In the genomic region with DNA sequence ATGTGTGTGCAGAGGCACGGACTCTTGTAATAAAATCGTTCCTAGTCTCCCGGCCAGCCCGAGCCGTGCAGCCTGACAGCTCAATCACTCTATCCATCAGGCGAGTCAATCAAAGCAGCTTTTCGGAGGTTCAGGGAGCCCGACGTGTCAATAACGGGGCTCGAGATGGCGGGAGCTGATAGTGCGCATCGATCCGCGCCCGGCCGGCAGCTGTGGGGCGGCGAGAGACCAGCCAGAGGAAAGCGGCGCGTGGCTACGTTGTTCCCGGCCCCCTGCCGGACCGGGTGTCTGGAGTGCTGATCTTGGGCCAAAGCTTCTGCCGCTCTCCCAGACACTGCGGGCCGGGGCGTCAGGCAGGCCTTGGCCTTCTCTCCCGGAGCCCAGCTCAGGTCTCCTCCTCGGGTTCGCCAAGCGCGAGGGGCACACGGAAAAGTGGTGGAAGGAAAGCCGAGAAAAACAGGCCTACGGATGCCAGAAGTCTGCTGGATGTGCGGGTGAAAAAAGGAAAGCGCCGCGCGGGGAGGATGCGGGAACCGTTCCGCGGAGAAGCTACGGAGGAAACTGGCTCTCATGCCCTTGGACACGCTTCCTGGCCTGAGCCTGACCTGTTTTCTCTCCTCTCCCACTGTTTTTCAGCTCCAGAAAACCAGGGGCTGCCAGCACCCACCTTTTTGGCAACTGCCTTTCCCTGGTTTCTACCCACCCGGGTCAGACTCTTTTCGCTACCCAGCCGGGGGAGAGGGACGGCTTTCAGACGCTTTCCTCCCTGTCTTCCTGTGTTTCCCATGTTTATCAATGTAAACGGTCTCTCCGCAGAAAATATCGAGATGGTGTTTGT, we compare ENCODE assay signal across 1 cellular context.
TF ChIP-seq lines count a peak whose summit lies in the region.

No MANE protein-coding gene starts in this region.

TF ChIP-seq in GM23338, 12 proteins besides CTCF, POLR2A, EP300 and RAD21 (continued from another document):
- TF ChIP-seq, protein P1, sequence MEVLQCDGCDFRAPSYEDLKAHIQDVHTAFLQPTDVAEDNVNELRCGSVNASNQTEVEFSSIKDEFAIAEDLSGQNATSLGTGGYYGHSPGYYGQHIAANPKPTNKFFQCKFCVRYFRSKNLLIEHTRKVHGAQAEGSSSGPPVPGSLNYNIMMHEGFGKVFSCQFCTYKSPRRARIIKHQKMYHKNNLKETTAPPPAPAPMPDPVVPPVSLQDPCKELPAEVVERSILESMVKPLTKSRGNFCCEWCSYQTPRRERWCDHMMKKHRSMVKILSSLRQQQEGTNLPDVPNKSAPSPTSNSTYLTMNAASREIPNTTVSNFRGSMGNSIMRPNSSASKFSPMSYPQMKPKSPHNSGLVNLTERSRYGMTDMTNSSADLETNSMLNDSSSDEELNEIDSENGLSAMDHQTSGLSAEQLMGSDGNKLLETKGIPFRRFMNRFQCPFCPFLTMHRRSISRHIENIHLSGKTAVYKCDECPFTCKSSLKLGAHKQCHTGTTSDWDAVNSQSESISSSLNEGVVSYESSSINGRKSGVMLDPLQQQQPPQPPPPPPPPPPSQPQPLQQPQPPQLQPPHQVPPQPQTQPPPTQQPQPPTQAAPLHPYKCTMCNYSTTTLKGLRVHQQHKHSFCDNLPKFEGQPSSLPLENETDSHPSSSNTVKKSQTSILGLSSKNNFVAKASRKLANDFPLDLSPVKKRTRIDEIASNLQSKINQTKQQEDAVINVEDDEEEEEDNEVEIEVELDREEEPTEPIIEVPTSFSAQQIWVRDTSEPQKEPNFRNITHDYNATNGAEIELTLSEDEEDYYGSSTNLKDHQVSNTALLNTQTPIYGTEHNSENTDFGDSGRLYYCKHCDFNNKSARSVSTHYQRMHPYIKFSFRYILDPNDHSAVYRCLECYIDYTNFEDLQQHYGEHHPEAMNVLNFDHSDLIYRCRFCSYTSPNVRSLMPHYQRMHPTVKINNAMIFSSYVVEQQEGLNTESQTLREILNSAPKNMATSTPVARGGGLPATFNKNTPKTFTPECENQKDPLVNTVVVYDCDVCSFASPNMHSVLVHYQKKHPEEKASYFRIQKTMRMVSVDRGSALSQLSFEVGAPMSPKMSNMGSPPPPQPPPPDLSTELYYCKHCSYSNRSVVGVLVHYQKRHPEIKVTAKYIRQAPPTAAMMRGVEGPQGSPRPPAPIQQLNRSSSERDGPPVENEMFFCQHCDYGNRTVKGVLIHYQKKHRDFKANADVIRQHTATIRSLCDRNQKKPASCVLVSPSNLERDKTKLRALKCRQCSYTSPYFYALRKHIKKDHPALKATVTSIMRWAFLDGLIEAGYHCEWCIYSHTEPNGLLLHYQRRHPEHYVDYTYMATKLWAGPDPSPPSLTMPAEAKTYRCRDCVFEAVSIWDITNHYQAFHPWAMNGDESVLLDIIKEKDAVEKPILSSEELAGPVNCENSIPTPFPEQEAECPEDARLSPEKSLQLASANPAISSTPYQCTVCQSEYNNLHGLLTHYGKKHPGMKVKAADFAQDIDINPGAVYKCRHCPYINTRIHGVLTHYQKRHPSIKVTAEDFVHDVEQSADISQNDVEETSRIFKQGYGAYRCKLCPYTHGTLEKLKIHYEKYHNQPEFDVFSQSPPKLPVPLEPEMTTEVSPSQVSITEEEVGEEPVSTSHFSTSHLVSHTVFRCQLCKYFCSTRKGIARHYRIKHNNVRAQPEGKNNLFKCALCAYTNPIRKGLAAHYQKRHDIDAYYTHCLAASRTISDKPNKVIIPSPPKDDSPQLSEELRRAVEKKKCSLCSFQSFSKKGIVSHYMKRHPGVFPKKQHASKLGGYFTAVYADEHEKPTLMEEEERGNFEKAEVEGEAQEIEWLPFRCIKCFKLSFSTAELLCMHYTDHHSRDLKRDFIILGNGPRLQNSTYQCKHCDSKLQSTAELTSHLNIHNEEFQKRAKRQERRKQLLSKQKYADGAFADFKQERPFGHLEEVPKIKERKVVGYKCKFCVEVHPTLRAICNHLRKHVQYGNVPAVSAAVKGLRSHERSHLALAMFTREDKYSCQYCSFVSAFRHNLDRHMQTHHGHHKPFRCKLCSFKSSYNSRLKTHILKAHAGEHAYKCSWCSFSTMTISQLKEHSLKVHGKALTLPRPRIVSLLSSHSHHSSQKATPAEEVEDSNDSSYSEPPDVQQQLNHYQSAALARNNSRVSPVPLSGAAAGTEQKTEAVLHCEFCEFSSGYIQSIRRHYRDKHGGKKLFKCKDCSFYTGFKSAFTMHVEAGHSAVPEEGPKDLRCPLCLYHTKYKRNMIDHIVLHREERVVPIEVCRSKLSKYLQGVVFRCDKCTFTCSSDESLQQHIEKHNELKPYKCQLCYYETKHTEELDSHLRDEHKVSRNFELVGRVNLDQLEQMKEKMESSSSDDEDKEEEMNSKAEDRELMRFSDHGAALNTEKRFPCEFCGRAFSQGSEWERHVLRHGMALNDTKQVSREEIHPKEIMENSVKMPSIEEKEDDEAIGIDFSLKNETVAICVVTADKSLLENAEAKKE (CRISPR knock-in tag; IDR thresholded peaks at IDR 0.05): no peak
- TF ChIP-seq EZH2 (IDR thresholded peaks at IDR 0.05; ENCODE audit: low read depth, unreplicated experiment) (peak; percentile 80), EZH2phosphoT487 (IDR thresholded peaks at IDR 0.05; ENCODE audit: unreplicated experiment) (peak; percentile 93)
